In the genomic region with DNA sequence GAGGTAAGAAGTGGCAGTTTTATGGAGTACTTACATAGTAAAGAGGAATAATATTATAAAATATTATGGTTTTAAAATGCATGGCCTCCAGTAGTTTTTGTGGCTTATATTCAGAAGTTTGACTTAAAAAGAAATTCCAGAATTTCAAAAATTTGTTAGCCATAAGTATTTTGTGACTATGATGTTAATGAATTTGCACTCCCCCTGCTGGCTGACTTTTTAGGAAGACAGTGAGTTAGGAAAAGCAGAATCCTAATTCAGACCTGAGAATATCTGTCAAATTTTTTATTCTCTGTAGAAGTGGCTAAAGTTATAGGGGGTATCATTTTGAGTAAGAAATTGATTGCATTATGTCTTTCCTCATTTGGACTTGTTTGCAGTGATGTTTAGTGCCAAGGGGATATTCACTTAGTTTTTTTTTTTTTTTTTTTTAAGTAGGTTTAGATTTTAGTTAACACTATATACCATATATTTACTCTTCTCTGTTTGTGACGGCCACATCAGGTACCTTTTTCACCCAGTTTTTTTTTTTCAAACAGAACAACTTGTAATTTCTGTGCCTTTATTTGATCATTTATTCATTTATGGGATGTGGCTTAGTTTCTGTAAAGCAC, we compare ENCODE assay signal across 8 cellular contexts. TPM values are rescaled to one million over a fixed set of nuclear protein-coding genes. Genes with fewer than 3 reads are reported as not detected.
DNase-seq lines count a peak whose midpoint lies in the region; ATAC-seq and TF ChIP-seq lines count a peak whose summit lies in the region.

No MANE protein-coding gene starts in this region.

- no peaks in the 10 kb centered on the region for H3K27me3 ChIP-seq in neutrophil

- no peak overlapping the region for H3K4me3 ChIP-seq in neutrophil (ENCODE audit: low read depth in 1 of 2, low read length in 1 of 2)

- peak; percentile 26 for TF ChIP-seq CTCF in neutrophil (IDR thresholded peaks at IDR 0.05)

- no peak overlapping the region for H3K27ac ChIP-seq in neutrophil

- ATAC-seq in HG02763 (IDR thresholded peaks at IDR 0.05; ENCODE audit: unreplicated experiment) (no peak), HG03039 (IDR thresholded peaks at IDR 0.05; ENCODE audit: unreplicated experiment) (no peak)

- peak; percentile 16 for DNase-seq in 8988T
- DNase-seq in DMS114 treated with DMSO at 0.1 percent for 48 hours (lab: John Stamatoyannopoulos, UW; ENCODE audit: unreplicated experiment), result peak; percentile 55
- peak; percentile 2 for DNase-seq in NCI-H526 treated with DMSO at 0.1 percent for 48 hours (lab: John Stamatoyannopoulos, UW)
- peak; percentile 72 for DNase-seq in dermis blood vessel endothelial cell
- no peak for DNase-seq in GDM1 (lab: John Stamatoyannopoulos, UW)

- H3K36me3 ChIP-seq in neutrophil, result peaks cover 4% of the 10 kb centered on the region

- H3K9me3 ChIP-seq in neutrophil, result no peaks in the 10 kb centered on the region

- H3K4me1 ChIP-seq in neutrophil (ENCODE audit: control insufficient read depth in 1 of 2, insufficient read depth in 1 of 2, low read depth in 1 of 2, low read length in 1 of 2), result peaks cover 23% of the 10 kb centered on the region in 2 experiments

RNA-seq across cellular contexts. Expression of gene ZFAND3, which starts 40.8 kb away (rescaled TPM):
- 16.7 and 28.2 TPM in 2 replicates for total RNA-seq in dermis blood vessel endothelial cell
